ENCODE assay signal across 10 cellular contexts in genomic region chr1:16629916-16630530, GRCh38. TPM values are rescaled to one million over a fixed set of nuclear protein-coding genes. Genes with fewer than 3 reads are reported as not detected.
DNase-seq lines count a peak whose midpoint lies in the region; ATAC-seq, FAIRE-seq and TF ChIP-seq lines count a peak whose summit lies in the region.
"Not testable (repeated sequence)": the region's sequence is repeated elsewhere in the genome, so short reads cannot be mapped to it uniquely, and the experiment has no call there.
"Had no signal": no experiment of that assay in that cellular context is flagged by ENCODE, and none has a peak within 500 bp of the region (broad histone marks: within the 10 kb centered on the region; RNA-seq: fewer than 3 reads in every experiment).

No MANE protein-coding gene starts in this region.

- CTCF ChIA-PET in A549 (lab: Yijun Ruan, JAX) = interaction anchor here (1.1 to 1.8 kb wide), 3 partner anchors 9 to 322 kb away, joined by 3 to 8 read pairs (median 3); no protein-coding TSS in a partner anchor

- not testable (repeated sequence) for TF ChIP-seq POLR2A in A549 (IDR thresholded peaks at IDR 0.05; ENCODE audit: low read length); Peyer's patch (IDR thresholded peaks at IDR 0.05); transverse colon (IDR thresholded peaks at IDR 0.05)

- not testable (repeated sequence) for DNase-seq in A549 (ENCODE audit: low read depth in 1 of 2, low spot score in 1 of 2)
- peak; percentile 16 to 58 (median 51) for DNase-seq in Peyer's patch
- peak; percentile 63 for DNase-seq in activated effector memory CD4-positive, alpha-beta T cell treated with anti-CD3 and anti-CD28 coated beads, Interleukin-2, amount 50 U/mL, for 16 hours
- peak; percentile 99 for DNase-seq in chondrocyte (ENCODE audit: low spot score)
- DNase-seq in cardiac septum (ENCODE audit: low spot score) = peak; percentile 76
- DNase-seq in lower lobe of right lung = peak; percentile 56
- DNase-seq in pancreas = peak in 5 of 6 donors; percentile 38 to 86 (median 46)
- DNase-seq in transverse colon = peak; percentile 16

- H3K36me3 Mint-ChIP-seq in chondrocyte (ENCODE audit: low read depth) = peaks cover 53% of the 10 kb centered on the region

- H3K4me2 ChIP-seq in A549 = not testable (repeated sequence)

- FAIRE-seq in A549 (lab: Jason Lieb, UNC); pancreas (lab: Jason Lieb, UNC): not testable (repeated sequence)

- H3K36me3 ChIP-seq in Peyer's patch (peaks cover 2 to 93% (median 6%) of the 10 kb centered on the region in 3 donors), lower lobe of right lung (peaks cover 97% of the 10 kb centered on the region), pancreas (peaks cover 13 to 73% (median 50%) of the 10 kb centered on the region in 3 donors), transverse colon (peaks cover 0 to 66% (median 32%) of the 10 kb centered on the region in 4 donors)

- not testable (repeated sequence) for H3K4me3 ChIP-seq in A549, Peyer's patch, lower lobe of right lung, pancreas, transverse colon

- not testable (repeated sequence) for H3K27me3 ChIP-seq in Peyer's patch; lower lobe of right lung (ENCODE audit: low read depth); pancreas; transverse colon

- intact Hi-C loops in cardiac septum (cut with DNase I); lower lobe of right lung (cut with DNase I); pancreas (cut with DNase I); transverse colon (cut with DNase I; ENCODE audit: low total_unique reads): not testable (repeated sequence)

- not testable (repeated sequence) for H3K27ac ChIP-seq in A549, Peyer's patch, lower lobe of right lung, pancreas, transverse colon

- not testable (repeated sequence) for H3K4me3 Mint-ChIP-seq in chondrocyte (ENCODE audit: unreplicated experiment)

- H3K4me1 ChIP-seq in A549, Peyer's patch, lower lobe of right lung, pancreas, transverse colon: not testable (repeated sequence)

- 96% methylated on average over 21 of the region's 21 CpGs for WGBS in A549 (ENCODE audit: missing lambda C conversion rate)
- 94 to 95% methylated on average over 21 of the region's 21 CpGs for WGBS in pancreas, 2 donors
- 93 to 96% methylated on average over 14 to 21 of the region's 21 CpGs for WGBS in transverse colon (ENCODE audit: low coverage in 1 of 2), 2 donors

- TF ChIP-seq EP300 in A549 (IDR thresholded peaks at IDR 0.05); transverse colon (IDR thresholded peaks at IDR 0.05; ENCODE audit: low read depth): not testable (repeated sequence)

- H3K4me1 Mint-ChIP-seq in chondrocyte (ENCODE audit: low read depth) = not testable (repeated sequence)

- ATAC-seq in A549 (peak; percentile 8 to 25; a peak in 4 of 6 replicates), lower lobe of right lung (peak; percentile 1 to 3)
- not testable (repeated sequence) for ATAC-seq in pancreas

- in situ Hi-C loops in transverse colon (cut with MboI; ENCODE audit: low pct_ligation_motif_present in 1 of 4, low pct_unique_long_range_greater_than_20kb in 1 of 4, low sequenced_read_pairs in 3 of 4) = loop anchor here in 1 of 4 donors (10.0 kb wide), 1 partner anchor 95 kb away; no protein-coding TSS in a partner anchor

- not testable (repeated sequence) for TF ChIP-seq CTCF in A549 (IDR thresholded peaks at IDR 0.05); Peyer's patch (IDR thresholded peaks at IDR 0.05); chondrocyte (IDR thresholded peaks at IDR 0.05); lower lobe of right lung (IDR thresholded peaks at IDR 0.05); pancreas (IDR thresholded peaks at IDR 0.05); transverse colon (IDR thresholded peaks at IDR 0.05)

- H3K27ac Mint-ChIP-seq in chondrocyte (ENCODE audit: unreplicated experiment) = not testable (repeated sequence)

- H3K27me3 Mint-ChIP-seq in chondrocyte (ENCODE audit: low read depth) = not testable (repeated sequence)

- not testable (repeated sequence) for H3K9me3 ChIP-seq in A549, Peyer's patch, lower lobe of right lung, pancreas, transverse colon

- POLR2A ChIA-PET in A549 (lab: Yijun Ruan, JAX) = not testable (repeated sequence)

- H3K9me3 Mint-ChIP-seq in chondrocyte (ENCODE audit: low read depth) = not testable (repeated sequence)

- not testable (repeated sequence) for TF ChIP-seq RAD21 in A549 (conservative IDR thresholded peaks at IDR 0.05 in 1 of 2, IDR thresholded peaks at IDR 0.05 in 1 of 2)

RNA-seq across cellular contexts. Expression of gene NBPF1, which starts 16.7 kb away (rescaled TPM):
- 36.8 and 37.0 TPM in 2 replicates for polyA plus RNA-seq in A549 (2011; rRNA removed)
- 10.7 and 13.8 TPM in 2 replicates for polyA plus RNA-seq in A549 (2012; cell fraction: cytosol; rRNA removed)
- 10.4 and 13.8 TPM in 2 replicates for polyA plus RNA-seq in A549 (2012; cell fraction: nucleus; rRNA removed)
- polyA plus RNA-seq in A549 (2017; fragmentation: RNase III; extraction: RNeasy Plus Mini Kit Qiagen cat#74134 plus additional on column Dnase treatment) = 23.0 to 24.5 TPM (median 23.9 TPM) in 3 replicates
- polyA minus RNA-seq in A549 (2011; rRNA and poly(A)+ RNA removed) = 58.3 and 65.1 TPM in 2 replicates
- total RNA-seq in Peyer's patch = 100 to 1,000 TPM in 3 of 4 donors, 10 to 100 TPM in 1; 73.9 to 145 (median 115) TPM
- total RNA-seq in chondrocyte = 52.1 to 67.7 TPM (median 58.9 TPM) in 3 replicates
- total RNA-seq in cardiac septum = 12.6 TPM
- 35.3 TPM for total RNA-seq in lower lobe of right lung
- total RNA-seq in pancreas = 10 to 100 TPM; 12.4 to 32.2 (median 14.3) TPM
- polyA plus RNA-seq in pancreas = 1 to 10 TPM; 4.0 to 5.8 TPM
- 100 to 1,000 TPM in 3 of 4 donors, 10 to 100 TPM in 1; 70.1 to 178 (median 148) TPM for total RNA-seq in transverse colon

RNA-seq across cellular contexts. Expression of gene RNU1-3, which starts 36.7 kb away (rescaled TPM):
- polyA plus RNA-seq in A549 (2011; rRNA removed) (56.2 TPM in 1 of 2 replicates, not detected in the other), A549 (2017; fragmentation: RNase III; extraction: RNeasy Plus Mini Kit Qiagen cat#74134 plus additional on column Dnase treatment) (6.5 to 8.5 TPM (median 6.6 TPM) in 3 replicates), pancreas (not detected)
- not detected in 2 replicates for polyA plus RNA-seq in A549 (2012; cell fraction: cytosol; rRNA removed)
- not detected in 2 replicates for polyA plus RNA-seq in A549 (2012; cell fraction: nucleus; rRNA removed)
- polyA minus RNA-seq in A549 (2011; rRNA and poly(A)+ RNA removed) = 38,453 and 40,699 TPM in 2 replicates
- total RNA-seq in Peyer's patch (under 1 TPM; under 0.01 TPM), chondrocyte (1,438 to 1,620 TPM (median 1,579 TPM) in 3 replicates), cardiac septum (6,195 TPM), lower lobe of right lung (6,803 TPM), pancreas (1,000 to 10,000 TPM in 4 of 6 donors, 100 to 1,000 TPM in 2; 687 to 5,169 (median 2,340) TPM), transverse colon (under 1 TPM in 3 of 4 donors, not detected in 1; under 0.01 TPM)
- polyA plus RNA-seq: fibroblast of lung, neural cell had no signal

Comparison
In these comparisons a context has a peak if more than half of its experiments do, and no peak if none do; other contexts are left out.
1. RNA of gene RNU1-3, which starts 36.7 kb away (total RNA-seq): 6,803 TPM in lower lobe of right lung (single experiment), 6,195 TPM in cardiac septum (single experiment), 687 to 5,169 TPM in pancreas and 1,438 to 1,620 TPM in chondrocyte; under 0.01 TPM in Peyer's patch and under 0.01 TPM in transverse colon; every median in the first group is over 100 times any median in the second.